Comparison of ENCODE assay signal across 8 cellular contexts in genomic region chr1:231091853-231092301, GRCh38. TPM values are rescaled to one million over a fixed set of nuclear protein-coding genes. Genes with fewer than 3 reads are reported as not detected.
A peak's percentile ranks its signal among the peaks of the same experiment; 100 is the strongest.
DNase-seq lines count a peak whose midpoint lies in the region; ATAC-seq, FAIRE-seq and TF ChIP-seq lines count a peak whose summit lies in the region.

No MANE protein-coding gene starts in this region.

- no peak overlapping the region for H2BK12ac ChIP-seq in trophoblast cell (ENCODE audit: low read length)

- H2BK5ac ChIP-seq in trophoblast cell (ENCODE audit: low read depth, low read length, poor library complexity), result no peak overlapping the region

- H3K9me3 Mint-ChIP-seq in CD14-positive monocyte, result no peaks in the 10 kb centered on the region

- no peaks in the 10 kb centered on the region for H3K36me3 Mint-ChIP-seq in CD14-positive monocyte

- H3K27ac Mint-ChIP-seq in CD14-positive monocyte, result no peak overlapping the region

- H3K4me3 Mint-ChIP-seq in CD14-positive monocyte, result peak overlapping the region in 1 of 2 donors; percentile 36

- H3K4me1 Mint-ChIP-seq in CD14-positive monocyte, result peaks cover 7% of the 10 kb centered on the region

- intact Hi-C loops in CD14-positive monocyte (cut with micrococcal nuclease), result loop anchor here in 1 of 2 donors (5.0 kb wide), 1 partner anchor 175 kb away; no protein-coding TSS in a partner anchor
- intact Hi-C loops in colonic mucosa (cut with DNase I), result loop anchor here (5.0 kb wide), 1 partner anchor 175 kb away; no protein-coding TSS in a partner anchor

- H3K14ac ChIP-seq in trophoblast cell (ENCODE audit: low read length), result no peak overlapping the region

- H3K27ac ChIP-seq in HEK293 (ENCODE audit: extremely low read depth, low read depth, low read length), result no peak overlapping the region
- H3K27ac ChIP-seq in colonic mucosa, result no peak overlapping the region
- no peak overlapping the region for H3K27ac ChIP-seq in trophoblast cell (ENCODE audit: low read depth, low read length)

- H3K4me3 ChIP-seq in HEK293 (ENCODE audit: low read depth, low read length) (no peak overlapping the region), colonic mucosa (no peak overlapping the region), trophoblast cell (ENCODE audit: low read depth, low read length) (no peak overlapping the region)

- no peak overlapping the region for H3K4ac ChIP-seq in trophoblast cell (ENCODE audit: low read depth, low read length)

- H3K36me3 ChIP-seq in HEK293 (ENCODE audit: control insufficient read depth in 2 of 2, insufficient read depth in 1 of 2, low read length in 2 of 2) (no peaks in the 10 kb centered on the region), colonic mucosa (no peaks in the 10 kb centered on the region), trophoblast cell (ENCODE audit: control insufficient read depth in 1 of 2, insufficient read depth in 2 of 2, low read length in 2 of 2) (no peaks in the 10 kb centered on the region)

- peak; percentile 65 for TF ChIP-seq CTCF in CD14-positive monocyte (IDR thresholded peaks at IDR 0.05)
- 0 out of 2 replicates have a peak, but pooled peaks have one; percentile 17 for TF ChIP-seq CTCF in HEK293 (tag by site-specific recombination; IDR thresholded peaks at IDR 0.05)
- peak; percentile 50 for TF ChIP-seq CTCF in colonic mucosa (IDR thresholded peaks at IDR 0.05)

- H2BK120ac ChIP-seq in trophoblast cell (ENCODE audit: insufficient read depth, low read length, poor library complexity), result no peak overlapping the region

- H2AFZ ChIP-seq in trophoblast cell (ENCODE audit: insufficient read depth, low read length, poor library complexity), result no peak overlapping the region

- POLR2A ChIA-PET in HEK293 (lab: Yijun Ruan, JAX), result interaction anchor here (0.6 kb wide), 1 partner anchor 52 kb away, joined by 7 read pairs; the partner anchor contains the start of gene FAM89A

- no peaks in the 10 kb centered on the region for H3K27me3 ChIP-seq in colonic mucosa
- no peaks in the 10 kb centered on the region for H3K27me3 ChIP-seq in trophoblast cell (ENCODE audit: insufficient read depth, low read length)

- H3K9me3 ChIP-seq in HEK293 (ENCODE audit: control insufficient read depth, insufficient read depth, low read depth, low read length) (no peaks in the 10 kb centered on the region), colonic mucosa (no peaks in the 10 kb centered on the region), trophoblast cell (ENCODE audit: insufficient read depth, low read depth, low read length) (no peaks in the 10 kb centered on the region)

- H3K4me2 ChIP-seq in trophoblast cell (ENCODE audit: low read length), result no peak overlapping the region

- peaks cover 12 to 18% (median 15%) of the 10 kb centered on the region in 3 donors for H3K27me3 Mint-ChIP-seq in CD14-positive monocyte (ENCODE audit: low read depth in 3 of 3)

- H3K4me1 ChIP-seq in HEK293 (ENCODE audit: control insufficient read depth, insufficient read depth, low read length) (no peaks in the 10 kb centered on the region), colonic mucosa (no peaks in the 10 kb centered on the region), trophoblast cell (ENCODE audit: control insufficient read depth in 1 of 2, insufficient read depth in 2 of 2, low read length in 2 of 2) (no peaks in the 10 kb centered on the region)

- no peaks in the 10 kb centered on the region for H3K79me1 ChIP-seq in trophoblast cell (ENCODE audit: low read length)

- no peak overlapping the region for H3K18ac ChIP-seq in trophoblast cell (ENCODE audit: low read length)

- WGBS in trophoblast cell (ENCODE audit: extremely low coverage, insufficient coverage, insufficient read length), result no CpG with 5 or more reads among the region's 13 CpGs

- H2AK5ac ChIP-seq in trophoblast cell (ENCODE audit: low read length), result no peak overlapping the region

- H4K8ac ChIP-seq in trophoblast cell (ENCODE audit: low read depth, low read length), result no peak overlapping the region

- no peaks in the 10 kb centered on the region for H3K79me2 ChIP-seq in trophoblast cell (ENCODE audit: control insufficient read depth, insufficient read depth, low read length, poor library complexity)

- no peak for FAIRE-seq in frontal cortex (lab: Jason Lieb, UNC)

- DNase-seq in CD14-positive monocyte (ENCODE audit: low spot score) (no peak), SW480 (ENCODE audit: low spot score) (peak; percentile 51), colonic mucosa (peak; percentile 53), trophoblast cell (peak; percentile 67 to 86), frontal cortex (ENCODE audit: low spot score in 2 of 2) (no peak)

- H3K9ac ChIP-seq in colonic mucosa (ENCODE audit: low read depth in 2 of 2, low read length in 2 of 2) (no peak overlapping the region), trophoblast cell (ENCODE audit: low read length) (no peak overlapping the region)

- ATAC-seq in HG03342 (IDR thresholded peaks at IDR 0.05; ENCODE audit: unreplicated experiment) (no peak), HG02678 (IDR thresholded peaks at IDR 0.05; ENCODE audit: unreplicated experiment) (no peak)

- no peak overlapping the region for H3K23ac ChIP-seq in trophoblast cell (ENCODE audit: low read length)

- CTCF ChIA-PET in HEK293 (lab: Yijun Ruan, JAX), result interaction anchor here (0.6 to 1.7 kb wide), 18 partner anchors 8 to 480 kb away, joined by 3 to 7 read pairs (median 4); partner anchors contain the start of gene TRIM67

- H4K12ac ChIP-seq in trophoblast cell (ENCODE audit: low read depth, low read length), result no peak overlapping the region

- no peak overlapping the region for H4K91ac ChIP-seq in trophoblast cell (ENCODE audit: low read depth, low read length)

TF ChIP-seq in HEK293, 187 proteins besides CTCF, POLR2A, EP300 and RAD21:
- TF ChIP-seq TRIM28 (IDR thresholded peaks at IDR 0.05; ENCODE audit: borderline replicate concordance, low read length) (peak; percentile 12; the same call in 1 of the 2 replicates), SETDB1 (IDR thresholded peaks at IDR 0.05; ENCODE audit: insufficient read length, low read length) (peak; percentile 47), SP2 (tag by site-specific recombination; IDR thresholded peaks at IDR 0.05) (no peak)

RNA-seq across cellular contexts. Expression of gene FAM89A, which starts 51.8 kb away (rescaled TPM):
- polyA plus RNA-seq in CD14-positive monocyte, result 10 to 100 TPM in 1 of 2 donors, 1 to 10 TPM in 1; 4.4 to 11.7 TPM
- 1 to 10 TPM; 3.6 to 6.3 TPM for total RNA-seq in colonic mucosa
- 44.3 and 47.9 TPM in 2 replicates for polyA plus RNA-seq in trophoblast cell (2013)
- total RNA-seq in frontal cortex, result 2.9 TPM

Comparison
In these comparisons a context has a peak if more than half of its experiments do, and no peak if none do; other contexts are left out.
1. DNase-seq: peak in SW480 (single experiment), colonic mucosa (single experiment) and trophoblast cell (2 of 2); none in CD14-positive monocyte (single experiment) and frontal cortex (0 of 2).
2. Peak in every context shown above with its lines, with median percentiles within 50 percentile points of each other: CTCF ChIP-seq.